In genomic region chr3:10983219-10983916, GRCh38 we compare ENCODE assay signal across 9 cellular contexts. TPM values are rescaled to one million over a fixed set of nuclear protein-coding genes. Genes with fewer than 3 reads are reported as not detected.
DNase-seq lines count a peak whose midpoint lies in the region; ATAC-seq, FAIRE-seq and TF ChIP-seq lines count a peak whose summit lies in the region.
"Had no signal": no experiment of that assay in that cellular context is flagged by ENCODE, and none has a peak within 500 bp of the region (broad histone marks: within the 10 kb centered on the region; RNA-seq: fewer than 3 reads in every experiment).

No MANE protein-coding gene starts in this region.

- peaks cover 3 to 11% of the 10 kb centered on the region in 2 donors for H3K4me1 ChIP-seq in left lung
- no peaks in the 10 kb centered on the region for H3K4me1 ChIP-seq in aorta (ENCODE audit: control insufficient read depth in 1 of 2, insufficient read depth in 2 of 2, low read length in 2 of 2)

- intact Hi-C loops in left lung (cut with DNase I), result no loop called here
- intact Hi-C loops in aorta (cut with DNase I), result no loop called here

- ATAC-seq in left lung (peak; percentile 87), aorta (ENCODE audit: low FRiP score) (peak; percentile 40), GM21825 (IDR thresholded peaks at IDR 0.05; ENCODE audit: unreplicated experiment) (no peak)

- H3K4me3 ChIP-seq in AG09309 (ENCODE audit: control insufficient read depth, low read depth, low read length), result no peak overlapping the region
- H3K4me3 ChIP-seq in bronchial epithelial cell (ENCODE audit: low read depth, low read length), result no peak overlapping the region
- no peak overlapping the region for H3K4me3 ChIP-seq in left lung
- H3K4me3 ChIP-seq in aorta (ENCODE audit: low read length in 2 of 2), result no peak overlapping the region

- CTCF ChIA-PET in GM10248 (lab: Yijun Ruan, JAX), result interaction anchor here (0.9 to 1.9 kb wide), 6 partner anchors 14 to 225 kb away, joined by 3 to 9 read pairs (median 3); no protein-coding TSS in a partner anchor

- H3K27me3 ChIP-seq in bronchial epithelial cell (ENCODE audit: control insufficient read depth, insufficient read depth, low read length), result peaks cover 18% of the 10 kb centered on the region
- peaks cover 0 to 5% of the 10 kb centered on the region in 2 donors for H3K27me3 ChIP-seq in left lung
- no peaks in the 10 kb centered on the region for H3K27me3 ChIP-seq in aorta (ENCODE audit: control insufficient read depth in 1 of 2, insufficient read depth in 2 of 2, low read length in 1 of 2)

- DNase-seq in AG09309 (ENCODE audit: low read depth) (no peak), GM10248 (ENCODE audit: extremely low spot score) (peak; percentile 62), NCI-H2029 treated with DMSO at 0.1 percent for 48 hours (lab: John Stamatoyannopoulos, UW) (peak; percentile 66), bronchial epithelial cell (ENCODE audit: low read depth) (peak; percentile 57), left lung (no peak), aorta (no peak), ureter (ENCODE audit: low spot score) (no peak)

- 29 to 31% methylated on average over 7 of the region's 7 CpGs for WGBS in aorta, 2 donors

- POLR2A ChIA-PET in GM10248 (lab: Yijun Ruan, JAX), result no interaction called here

- TF ChIP-seq CTCF in AG09309 (IDR thresholded peaks at IDR 0.05; ENCODE audit: control insufficient read depth, insufficient read depth, low read depth, low read length, missing control alignments) (peak; percentile 88), GM10248 (IDR thresholded peaks at IDR 0.05; ENCODE audit: control extremely low read depth, extremely low read depth, low read depth, missing control alignments) (peak; percentile 48), bronchial epithelial cell (IDR thresholded peaks at IDR 0.05; ENCODE audit: insufficient read depth, low read length, severe bottlenecking) (peak; percentile 83), left lung (IDR thresholded peaks at IDR 0.05) (peak; percentile 63 to 69)

- no peaks in the 10 kb centered on the region for H3K9me3 ChIP-seq in left lung
- no peaks in the 10 kb centered on the region for H3K9me3 ChIP-seq in aorta (ENCODE audit: control insufficient read depth, low read length)

- no peaks in the 10 kb centered on the region for H3K36me3 ChIP-seq in bronchial epithelial cell (ENCODE audit: control insufficient read depth, insufficient read depth, low read length)
- no peaks in the 10 kb centered on the region for H3K36me3 ChIP-seq in left lung
- no peaks in the 10 kb centered on the region for H3K36me3 ChIP-seq in aorta (ENCODE audit: control insufficient read depth in 1 of 2, insufficient read depth in 2 of 2, low read length in 1 of 2)

- H3K27ac ChIP-seq in left lung, result peak overlapping the region; percentile 28 to 48
- H3K27ac ChIP-seq in aorta (ENCODE audit: low read depth in 1 of 2, low read length in 2 of 2), result no peak overlapping the region
- H3K27ac ChIP-seq: epithelial cell of prostate had no signal

- FAIRE-seq in bronchial epithelial cell (lab: Jason Lieb, UNC), result peak; percentile 28

RNA-seq across cellular contexts. Expression of gene SLC6A1, which starts 9.2 kb away (rescaled TPM):
- total RNA-seq in bronchial epithelial cell (not detected in 2 replicates), left lung (1 to 10 TPM in 1 of 2 donors, under 1 TPM in 1; 0.97 to 1.7 TPM), aorta (1 to 10 TPM; 1.4 to 2.3 TPM), ureter (4.0 TPM)
- polyA plus RNA-seq in aorta, result 1 to 10 TPM in 1 of 2 donors, under 1 TPM in 1; 0.50 to 4.9 TPM

Comparison
In these comparisons a context has a peak if more than half of its experiments do, and no peak if none do; other contexts are left out.
1. DNase-seq: peak in GM10248 (single experiment), NCI-H2029 treated with DMSO at 0.1 percent for 48 hours (single experiment) and bronchial epithelial cell (single experiment); none in AG09309 (single experiment), left lung (0 of 2), aorta (0 of 2) and ureter (single experiment).
2. H3K27ac ChIP-seq: peak in left lung (2 of 2); none in aorta (0 of 2).
3. Peak in every context shown above with its lines, with median percentiles within 50 percentile points of each other: CTCF ChIP-seq.